Comparison of ENCODE assay signal across 1 cellular context in the genomic region with DNA sequence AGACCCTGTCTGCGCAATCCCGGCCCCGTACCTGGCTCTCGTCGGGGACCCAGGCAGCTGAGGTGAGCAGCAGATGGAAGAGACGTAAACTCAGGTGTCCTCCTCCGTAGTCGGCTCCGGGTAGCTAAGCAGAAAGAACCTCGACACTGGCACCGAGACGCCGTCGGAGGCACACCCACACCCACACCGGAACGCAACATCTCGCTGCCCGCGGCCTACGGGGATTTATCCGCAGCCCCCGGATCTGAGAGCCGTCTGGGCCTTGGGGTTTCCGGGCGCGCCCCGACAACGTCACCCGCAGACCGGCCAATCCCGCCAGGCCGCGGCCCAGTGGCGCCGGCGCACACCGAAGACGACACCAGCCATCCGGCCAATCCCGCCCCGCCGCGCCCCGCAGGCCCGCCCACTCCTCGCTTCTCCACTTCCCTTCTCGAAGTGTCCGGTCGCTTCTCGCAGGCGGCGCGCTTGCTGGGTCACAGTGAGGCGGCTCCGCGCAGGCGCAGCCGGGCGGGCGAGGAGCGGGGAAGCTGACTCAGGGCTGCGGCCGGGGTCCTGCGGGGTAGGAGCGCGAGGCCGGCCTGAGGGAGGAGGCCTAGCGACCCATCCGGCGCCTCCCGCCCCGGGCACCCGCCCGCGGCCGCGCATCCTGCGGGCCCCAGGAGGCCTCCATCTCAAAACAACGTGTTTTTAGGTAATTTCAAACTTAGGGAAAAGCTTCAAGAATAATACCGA.
TF ChIP-seq lines count a peak whose summit lies in the region.

A gene with protein sequence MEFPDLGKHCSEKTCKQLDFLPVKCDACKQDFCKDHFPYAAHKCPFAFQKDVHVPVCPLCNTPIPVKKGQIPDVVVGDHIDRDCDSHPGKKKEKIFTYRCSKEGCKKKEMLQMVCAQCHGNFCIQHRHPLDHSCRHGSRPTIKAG (minus strand): TSS at position 264 of the 732 bp plus-strand sequence. CDS start 1,984 bp downstream, outside the sequence.

TF ChIP-seq in HepG2, 621 proteins besides CTCF, POLR2A, EP300 and RAD21 (continued from another document and continues in another):
- TF ChIP-seq, protein P1, sequence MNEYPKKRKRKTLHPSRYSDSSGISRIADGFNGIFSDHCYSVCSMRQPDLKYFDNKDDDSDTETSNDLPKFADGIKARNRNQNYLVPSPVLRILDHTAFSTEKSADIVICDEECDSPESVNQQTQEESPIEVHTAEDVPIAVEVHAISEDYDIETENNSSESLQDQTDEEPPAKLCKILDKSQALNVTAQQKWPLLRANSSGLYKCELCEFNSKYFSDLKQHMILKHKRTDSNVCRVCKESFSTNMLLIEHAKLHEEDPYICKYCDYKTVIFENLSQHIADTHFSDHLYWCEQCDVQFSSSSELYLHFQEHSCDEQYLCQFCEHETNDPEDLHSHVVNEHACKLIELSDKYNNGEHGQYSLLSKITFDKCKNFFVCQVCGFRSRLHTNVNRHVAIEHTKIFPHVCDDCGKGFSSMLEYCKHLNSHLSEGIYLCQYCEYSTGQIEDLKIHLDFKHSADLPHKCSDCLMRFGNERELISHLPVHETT (CRISPR knock-in tag; conservative IDR thresholded peaks at IDR 0.05), result peak; percentile 65
- TF ChIP-seq, protein P2, sequence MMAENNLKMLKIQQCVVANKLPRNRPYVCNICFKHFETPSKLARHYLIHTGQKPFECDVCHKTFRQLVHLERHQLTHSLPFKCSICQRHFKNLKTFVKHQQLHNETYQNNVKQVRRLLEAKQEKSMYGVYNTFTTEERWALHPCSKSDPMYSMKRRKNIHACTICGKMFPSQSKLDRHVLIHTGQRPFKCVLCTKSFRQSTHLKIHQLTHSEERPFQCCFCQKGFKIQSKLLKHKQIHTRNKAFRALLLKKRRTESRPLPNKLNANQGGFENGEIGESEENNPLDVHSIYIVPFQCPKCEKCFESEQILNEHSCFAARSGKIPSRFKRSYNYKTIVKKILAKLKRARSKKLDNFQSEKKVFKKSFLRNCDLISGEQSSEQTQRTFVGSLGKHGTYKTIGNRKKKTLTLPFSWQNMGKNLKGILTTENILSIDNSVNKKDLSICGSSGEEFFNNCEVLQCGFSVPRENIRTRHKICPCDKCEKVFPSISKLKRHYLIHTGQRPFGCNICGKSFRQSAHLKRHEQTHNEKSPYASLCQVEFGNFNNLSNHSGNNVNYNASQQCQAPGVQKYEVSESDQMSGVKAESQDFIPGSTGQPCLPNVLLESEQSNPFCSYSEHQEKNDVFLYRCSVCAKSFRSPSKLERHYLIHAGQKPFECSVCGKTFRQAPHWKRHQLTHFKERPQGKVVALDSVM (CRISPR knock-in tag; IDR thresholded peaks at IDR 0.05), result peak; percentile 10
- TF ChIP-seq TBX3 (IDR thresholded peaks at IDR 0.05; ENCODE audit: borderline replicate concordance), result no peak
- no peak for TF ChIP-seq ZNF75D (CRISPR knock-in tag; IDR thresholded peaks at IDR 0.05; ENCODE audit: borderline replicate concordance)
- no peak for TF ChIP-seq ESRRA (CRISPR knock-in tag; IDR thresholded peaks at IDR 0.05; ENCODE audit: low read depth)
- no peak for TF ChIP-seq ZNF552 (CRISPR knock-in tag; IDR thresholded peaks at IDR 0.05; ENCODE audit: borderline replicate concordance)
- TF ChIP-seq, protein P3, sequence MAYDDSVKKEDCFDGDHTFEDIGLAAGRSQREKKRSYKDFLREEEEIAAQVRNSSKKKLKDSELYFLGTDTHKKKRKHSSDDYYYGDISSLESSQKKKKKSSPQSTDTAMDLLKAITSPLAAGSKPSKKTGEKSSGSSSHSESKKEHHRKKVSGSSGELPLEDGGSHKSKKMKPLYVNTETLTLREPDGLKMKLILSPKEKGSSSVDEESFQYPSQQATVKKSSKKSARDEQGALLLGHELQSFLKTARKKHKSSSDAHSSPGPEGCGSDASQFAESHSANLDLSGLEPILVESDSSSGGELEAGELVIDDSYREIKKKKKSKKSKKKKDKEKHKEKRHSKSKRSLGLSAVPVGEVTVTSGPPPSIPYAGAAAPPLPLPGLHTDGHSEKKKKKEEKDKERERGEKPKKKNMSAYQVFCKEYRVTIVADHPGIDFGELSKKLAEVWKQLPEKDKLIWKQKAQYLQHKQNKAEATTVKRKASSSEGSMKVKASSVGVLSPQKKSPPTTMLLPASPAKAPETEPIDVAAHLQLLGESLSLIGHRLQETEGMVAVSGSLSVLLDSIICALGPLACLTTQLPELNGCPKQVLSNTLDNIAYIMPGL (CRISPR knock-in tag; IDR thresholded peaks at IDR 0.05; ENCODE audit: borderline replicate concordance in 1 of 2, low read depth in 1 of 2), result peak; percentile 49 to 72
- TF ChIP-seq SRF (IDR thresholded peaks at IDR 0.05; ENCODE audit: low read depth, low read length), result peak; percentile 13
- no peak for TF ChIP-seq PAF1 (CRISPR knock-in tag; IDR thresholded peaks at IDR 0.05)
- peak; percentile 14; the same call in 1 of the 2 replicates for TF ChIP-seq IRX3 (CRISPR knock-in tag; IDR thresholded peaks at IDR 0.05; ENCODE audit: borderline replicate concordance, low read depth)
- no peak for TF ChIP-seq SIX4 (CRISPR knock-in tag; IDR thresholded peaks at IDR 0.05)
- no peak for TF ChIP-seq ZNF615 (CRISPR knock-in tag; IDR thresholded peaks at IDR 0.05; ENCODE audit: borderline replicate concordance)
- TF ChIP-seq ZMAT3 (CRISPR knock-in tag; conservative IDR thresholded peaks at IDR 0.05), result no peak
- peak; percentile 76; the same call in 1 of the 2 replicates for TF ChIP-seq ZNF777 (CRISPR knock-in tag; IDR thresholded peaks at IDR 0.05)
- peak; percentile 45; the same call in 1 of the 2 replicates for TF ChIP-seq ZNF547 (CRISPR knock-in tag; IDR thresholded peaks at IDR 0.05)
- TF ChIP-seq, protein P4, sequence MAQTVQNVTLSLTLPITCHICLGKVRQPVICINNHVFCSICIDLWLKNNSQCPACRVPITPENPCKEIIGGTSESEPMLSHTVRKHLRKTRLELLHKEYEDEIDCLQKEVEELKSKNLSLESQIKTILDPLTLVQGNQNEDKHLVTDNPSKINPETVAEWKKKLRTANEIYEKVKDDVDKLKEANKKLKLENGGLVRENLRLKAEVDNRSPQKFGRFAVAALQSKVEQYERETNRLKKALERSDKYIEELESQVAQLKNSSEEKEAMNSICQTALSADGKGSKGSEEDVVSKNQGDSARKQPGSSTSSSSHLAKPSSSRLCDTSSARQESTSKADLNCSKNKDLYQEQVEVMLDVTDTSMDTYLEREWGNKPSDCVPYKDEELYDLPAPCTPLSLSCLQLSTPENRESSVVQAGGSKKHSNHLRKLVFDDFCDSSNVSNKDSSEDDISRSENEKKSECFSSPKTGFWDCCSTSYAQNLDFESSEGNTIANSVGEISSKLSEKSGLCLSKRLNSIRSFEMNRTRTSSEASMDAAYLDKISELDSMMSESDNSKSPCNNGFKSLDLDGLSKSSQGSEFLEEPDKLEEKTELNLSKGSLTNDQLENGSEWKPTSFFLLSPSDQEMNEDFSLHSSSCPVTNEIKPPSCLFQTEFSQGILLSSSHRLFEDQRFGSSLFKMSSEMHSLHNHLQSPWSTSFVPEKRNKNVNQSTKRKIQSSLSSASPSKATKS (CRISPR knock-in tag; IDR thresholded peaks at IDR 0.05), result no peak
- TF ChIP-seq ZIK1 (CRISPR knock-in tag; IDR thresholded peaks at IDR 0.05; ENCODE audit: borderline replicate concordance, low read depth), result no peak
- TF ChIP-seq HNRNPH1 (optimal IDR thresholded peaks at IDR 0.05; ENCODE audit: low read depth, low read length), result no peak
- TF ChIP-seq ZNF605 (CRISPR knock-in tag; IDR thresholded peaks at IDR 0.05), result 0 out of 2 replicates have a peak, but pooled peaks have one; percentile 52
- TF ChIP-seq ZSCAN20 (CRISPR knock-in tag; IDR thresholded peaks at IDR 0.05; ENCODE audit: borderline replicate concordance), result no peak
- TF ChIP-seq, protein P5, sequence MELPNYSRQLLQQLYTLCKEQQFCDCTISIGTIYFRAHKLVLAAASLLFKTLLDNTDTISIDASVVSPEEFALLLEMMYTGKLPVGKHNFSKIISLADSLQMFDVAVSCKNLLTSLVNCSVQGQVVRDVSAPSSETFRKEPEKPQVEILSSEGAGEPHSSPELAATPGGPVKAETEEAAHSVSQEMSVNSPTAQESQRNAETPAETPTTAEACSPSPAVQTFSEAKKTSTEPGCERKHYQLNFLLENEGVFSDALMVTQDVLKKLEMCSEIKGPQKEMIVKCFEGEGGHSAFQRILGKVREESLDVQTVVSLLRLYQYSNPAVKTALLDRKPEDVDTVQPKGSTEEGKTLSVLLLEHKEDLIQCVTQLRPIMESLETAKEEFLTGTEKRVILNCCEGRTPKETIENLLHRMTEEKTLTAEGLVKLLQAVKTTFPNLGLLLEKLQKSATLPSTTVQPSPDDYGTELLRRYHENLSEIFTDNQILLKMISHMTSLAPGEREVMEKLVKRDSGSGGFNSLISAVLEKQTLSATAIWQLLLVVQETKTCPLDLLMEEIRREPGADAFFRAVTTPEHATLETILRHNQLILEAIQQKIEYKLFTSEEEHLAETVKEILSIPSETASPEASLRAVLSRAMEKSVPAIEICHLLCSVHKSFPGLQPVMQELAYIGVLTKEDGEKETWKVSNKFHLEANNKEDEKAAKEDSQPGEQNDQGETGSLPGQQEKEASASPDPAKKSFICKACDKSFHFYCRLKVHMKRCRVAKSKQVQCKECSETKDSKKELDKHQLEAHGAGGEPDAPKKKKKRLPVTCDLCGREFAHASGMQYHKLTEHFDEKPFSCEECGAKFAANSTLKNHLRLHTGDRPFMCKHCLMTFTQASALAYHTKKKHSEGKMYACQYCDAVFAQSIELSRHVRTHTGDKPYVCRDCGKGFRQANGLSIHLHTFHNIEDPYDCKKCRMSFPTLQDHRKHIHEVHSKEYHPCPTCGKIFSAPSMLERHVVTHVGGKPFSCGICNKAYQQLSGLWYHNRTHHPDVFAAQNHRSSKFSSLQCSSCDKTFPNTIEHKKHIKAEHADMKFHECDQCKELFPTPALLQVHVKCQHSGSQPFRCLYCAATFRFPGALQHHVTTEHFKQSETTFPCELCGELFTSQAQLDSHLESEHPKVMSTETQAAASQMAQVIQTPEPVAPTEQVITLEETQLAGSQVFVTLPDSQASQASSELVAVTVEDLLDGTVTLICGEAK (IDR thresholded peaks at IDR 0.05), result no peak
- TF ChIP-seq, protein P5 (CRISPR knock-in tag; IDR thresholded peaks at IDR 0.05), result no peak
- TF ChIP-seq PHF21A (CRISPR knock-in tag; IDR thresholded peaks at IDR 0.05), result peak; percentile 58
- TF ChIP-seq, protein P6, sequence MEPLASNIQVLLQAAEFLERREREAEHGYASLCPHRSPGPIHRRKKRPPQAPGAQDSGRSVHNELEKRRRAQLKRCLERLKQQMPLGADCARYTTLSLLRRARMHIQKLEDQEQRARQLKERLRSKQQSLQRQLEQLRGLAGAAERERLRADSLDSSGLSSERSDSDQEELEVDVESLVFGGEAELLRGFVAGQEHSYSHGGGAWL (CRISPR knock-in tag; IDR thresholded peaks at IDR 0.05), result peak; percentile 15; the same call in 1 of the 2 replicates
- TF ChIP-seq KMT2B (CRISPR knock-in tag; IDR thresholded peaks at IDR 0.05), result no peak; the same call in 1 of the 2 replicates
- TF ChIP-seq ZFP36L1 (CRISPR knock-in tag; IDR thresholded peaks at IDR 0.05), result no peak
- TF ChIP-seq, protein P7, sequence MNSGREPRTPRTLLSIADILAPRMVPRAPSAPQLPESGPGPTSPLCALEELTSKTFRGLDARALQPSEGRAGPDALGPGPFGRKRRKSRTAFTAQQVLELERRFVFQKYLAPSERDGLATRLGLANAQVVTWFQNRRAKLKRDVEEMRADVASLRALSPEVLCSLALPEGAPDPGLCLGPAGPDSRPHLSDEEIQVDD (CRISPR knock-in tag; IDR thresholded peaks at IDR 0.05; ENCODE audit: borderline replicate concordance), result peak; percentile 72; the same call in 1 of the 2 replicates
- TF ChIP-seq, protein P8, sequence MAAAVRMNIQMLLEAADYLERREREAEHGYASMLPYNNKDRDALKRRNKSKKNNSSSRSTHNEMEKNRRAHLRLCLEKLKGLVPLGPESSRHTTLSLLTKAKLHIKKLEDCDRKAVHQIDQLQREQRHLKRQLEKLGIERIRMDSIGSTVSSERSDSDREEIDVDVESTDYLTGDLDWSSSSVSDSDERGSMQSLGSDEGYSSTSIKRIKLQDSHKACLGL (CRISPR knock-in tag; IDR thresholded peaks at IDR 0.05), result peak; percentile 84
- TF ChIP-seq, protein P9, sequence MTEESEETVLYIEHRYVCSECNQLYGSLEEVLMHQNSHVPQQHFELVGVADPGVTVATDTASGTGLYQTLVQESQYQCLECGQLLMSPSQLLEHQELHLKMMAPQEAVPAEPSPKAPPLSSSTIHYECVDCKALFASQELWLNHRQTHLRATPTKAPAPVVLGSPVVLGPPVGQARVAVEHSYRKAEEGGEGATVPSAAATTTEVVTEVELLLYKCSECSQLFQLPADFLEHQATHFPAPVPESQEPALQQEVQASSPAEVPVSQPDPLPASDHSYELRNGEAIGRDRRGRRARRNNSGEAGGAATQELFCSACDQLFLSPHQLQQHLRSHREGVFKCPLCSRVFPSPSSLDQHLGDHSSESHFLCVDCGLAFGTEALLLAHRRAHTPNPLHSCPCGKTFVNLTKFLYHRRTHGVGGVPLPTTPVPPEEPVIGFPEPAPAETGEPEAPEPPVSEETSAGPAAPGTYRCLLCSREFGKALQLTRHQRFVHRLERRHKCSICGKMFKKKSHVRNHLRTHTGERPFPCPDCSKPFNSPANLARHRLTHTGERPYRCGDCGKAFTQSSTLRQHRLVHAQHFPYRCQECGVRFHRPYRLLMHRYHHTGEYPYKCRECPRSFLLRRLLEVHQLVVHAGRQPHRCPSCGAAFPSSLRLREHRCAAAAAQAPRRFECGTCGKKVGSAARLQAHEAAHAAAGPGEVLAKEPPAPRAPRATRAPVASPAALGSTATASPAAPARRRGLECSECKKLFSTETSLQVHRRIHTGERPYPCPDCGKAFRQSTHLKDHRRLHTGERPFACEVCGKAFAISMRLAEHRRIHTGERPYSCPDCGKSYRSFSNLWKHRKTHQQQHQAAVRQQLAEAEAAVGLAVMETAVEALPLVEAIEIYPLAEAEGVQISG (CRISPR knock-in tag; IDR thresholded peaks at IDR 0.05), result peak; percentile 86
- peak; percentile 76 for TF ChIP-seq GABPA (IDR thresholded peaks at IDR 0.05; ENCODE audit: low read depth, low read length)
- TF ChIP-seq GABPA (CRISPR knock-in tag; IDR thresholded peaks at IDR 0.05; ENCODE audit: low read depth), result peak; percentile 81
